In genomic region chr5:154937186-154937717, GRCh38 we compare ENCODE assay signal across 8 cellular contexts. TPM values are rescaled to one million over a fixed set of nuclear protein-coding genes. Genes with fewer than 3 reads are reported as not detected.
DNase-seq lines count a peak whose midpoint lies in the region; ATAC-seq and TF ChIP-seq lines count a peak whose summit lies in the region.

No MANE protein-coding gene starts in this region.

- peaks cover 20 to 23% of the 10 kb centered on the region in 2 donors for H3K36me3 Mint-ChIP-seq in CD14-positive monocyte
- H3K36me3 Mint-ChIP-seq in dendritic cell treated with granulocyte-macrophage colony-stimulating factor and Interleukin-4, amounts not matched to agents 40 ng/mL and 50 ng/mL, for 4 days (ENCODE audit: low read depth) = peaks cover 45% of the 10 kb centered on the region
- H3K36me3 Mint-ChIP-seq in natural killer cell treated with Interleukin-12 subunit alpha and Interleukin-12 subunit beta and Interleukin-15 and Interleukin-18, amount 100 ng/mL, for 72 hours = peaks cover 20% of the 10 kb centered on the region

- TF ChIP-seq CTCF in CD14-positive monocyte (IDR thresholded peaks at IDR 0.05) = no peak

- intact Hi-C loops in CD14-positive monocyte (cut with micrococcal nuclease) = loop anchor here in 1 of 2 donors (5.0 to 10.0 kb wide), 2 partner anchors 80 to 282 kb away; partner anchors contain the start of gene CNOT8
- intact Hi-C loops in dendritic cell treated with granulocyte-macrophage colony-stimulating factor and Interleukin-4, amounts not matched to agents 40 ng/mL and 50 ng/mL, for 4 days (cut with micrococcal nuclease) = loop anchor here (10.0 kb wide), 1 partner anchor 182 kb away; the partner anchor contains the start of gene LARP1

- DNase-seq in CD14-positive monocyte (ENCODE audit: low spot score) (no peak), LoVo (ENCODE audit: low spot score) (peak; percentile 20), AML-193 (lab: John Stamatoyannopoulos, UW) (no peak), islet precursor cell (no peak), NCI-H446 treated with DMSO at 0.1 percent for 48 hours (lab: John Stamatoyannopoulos, UW) (no peak)
- DNase-seq in natural killer cell treated with Interleukin-12 subunit alpha and Interleukin-12 subunit beta and Interleukin-15 and Interleukin-18, amount 100 ng/mL, for 72 hours (ENCODE audit: low spot score) = no peak
- DNase-seq in NK-92 treated with Interleukin-12 subunit alpha and Interleukin-12 subunit beta, amount 100 ng/mL, for 24 hours (lab: John Stamatoyannopoulos, UW) = no peak

- H3K4me3 Mint-ChIP-seq in CD14-positive monocyte = peak overlapping the region; percentile 88 to 93
- H3K4me3 Mint-ChIP-seq in dendritic cell treated with granulocyte-macrophage colony-stimulating factor and Interleukin-4, amounts not matched to agents 40 ng/mL and 50 ng/mL, for 4 days = peak overlapping the region; percentile 86
- peak overlapping the region; percentile 91 for H3K4me3 Mint-ChIP-seq in natural killer cell treated with Interleukin-12 subunit alpha and Interleukin-12 subunit beta and Interleukin-15 and Interleukin-18, amount 100 ng/mL, for 72 hours

- H3K9me3 Mint-ChIP-seq in CD14-positive monocyte = no peaks in the 10 kb centered on the region
- H3K9me3 Mint-ChIP-seq in dendritic cell treated with granulocyte-macrophage colony-stimulating factor and Interleukin-4, amounts not matched to agents 40 ng/mL and 50 ng/mL, for 4 days = no peaks in the 10 kb centered on the region
- no peaks in the 10 kb centered on the region for H3K9me3 Mint-ChIP-seq in natural killer cell treated with Interleukin-12 subunit alpha and Interleukin-12 subunit beta and Interleukin-15 and Interleukin-18, amount 100 ng/mL, for 72 hours

- peaks cover 19% of the 10 kb centered on the region for H3K4me1 Mint-ChIP-seq in CD14-positive monocyte
- H3K4me1 Mint-ChIP-seq in dendritic cell treated with granulocyte-macrophage colony-stimulating factor and Interleukin-4, amounts not matched to agents 40 ng/mL and 50 ng/mL, for 4 days (ENCODE audit: low read depth) = peaks cover 16% of the 10 kb centered on the region
- H3K4me1 Mint-ChIP-seq in natural killer cell treated with Interleukin-12 subunit alpha and Interleukin-12 subunit beta and Interleukin-15 and Interleukin-18, amount 100 ng/mL, for 72 hours (ENCODE audit: low read depth in 2 of 2) = peaks cover 32 to 45% of the 10 kb centered on the region in 2 donors

- ATAC-seq in natural killer cell treated with Interleukin-12 subunit alpha and Interleukin-12 subunit beta and Interleukin-15 and Interleukin-18, amount 100 ng/mL, for 72 hours = no peak

- H3K27ac Mint-ChIP-seq in CD14-positive monocyte = peak overlapping the region in 4 of 7 donors; percentile 81 to 89 (median 84)
- peak overlapping the region; percentile 80 for H3K27ac Mint-ChIP-seq in dendritic cell treated with granulocyte-macrophage colony-stimulating factor and Interleukin-4, amounts not matched to agents 40 ng/mL and 50 ng/mL, for 4 days
- peak overlapping the region; percentile 16 to 59 for H3K27ac Mint-ChIP-seq in natural killer cell treated with Interleukin-12 subunit alpha and Interleukin-12 subunit beta and Interleukin-15 and Interleukin-18, amount 100 ng/mL, for 72 hours

- peaks cover 0 to 5% (median 0%) of the 10 kb centered on the region in 3 donors for H3K27me3 Mint-ChIP-seq in CD14-positive monocyte (ENCODE audit: low read depth in 3 of 3)
- H3K27me3 Mint-ChIP-seq in dendritic cell treated with granulocyte-macrophage colony-stimulating factor and Interleukin-4, amounts not matched to agents 40 ng/mL and 50 ng/mL, for 4 days = no peaks in the 10 kb centered on the region
- no peaks in the 10 kb centered on the region for H3K27me3 Mint-ChIP-seq in natural killer cell treated with Interleukin-12 subunit alpha and Interleukin-12 subunit beta and Interleukin-15 and Interleukin-18, amount 100 ng/mL, for 72 hours

RNA-seq across cellular contexts. Expression of gene GEMIN5, which starts 0.8 kb away (rescaled TPM):
- polyA plus RNA-seq in CD14-positive monocyte = 1 to 10 TPM; 2.0 to 3.8 TPM
- 10 to 100 TPM; 24.7 to 49.8 TPM for total RNA-seq in natural killer cell treated with Interleukin-12 subunit alpha and Interleukin-12 subunit beta and Interleukin-15 and Interleukin-18, amount 100 ng/mL, for 72 hours

RNA-seq across cellular contexts. Expression of gene MRPL22, which starts 3.6 kb away (rescaled TPM):
- polyA plus RNA-seq in CD14-positive monocyte = 10 to 100 TPM; 56.7 to 66.1 TPM
- 10 to 100 TPM; 54.6 to 56.2 TPM for total RNA-seq in natural killer cell treated with Interleukin-12 subunit alpha and Interleukin-12 subunit beta and Interleukin-15 and Interleukin-18, amount 100 ng/mL, for 72 hours
